8 cellular contexts compared by ENCODE assay signal in genomic region chr11:120612363-120613263, GRCh38.
DNase-seq lines count a peak whose midpoint lies in the region; ATAC-seq lines count a peak whose summit lies in the region.

No MANE protein-coding gene starts in this region.

- intact Hi-C loops in left ventricle myocardium superior (cut with micrococcal nuclease): no loop called here

- peak; percentile 43 for DNase-seq in LoVo (ENCODE audit: low spot score)
- peak; percentile 70 for DNase-seq in left ventricle myocardium superior
- no peak for DNase-seq in globus pallidus (ENCODE audit: low spot score)
- no peak for DNase-seq in iPS-NIHi7 (ENCODE audit: extremely low spot score)
- no peak for DNase-seq in epidermal melanocyte (ENCODE audit: insufficient read length, low spot score)
- DNase-seq in DMS153 (lab: John Stamatoyannopoulos, UW): no peak

- ATAC-seq in GM18508 (IDR thresholded peaks at IDR 0.05; ENCODE audit: insufficient read depth, unreplicated experiment) (peak; percentile 83), GM21717 (IDR thresholded peaks at IDR 0.05; ENCODE audit: unreplicated experiment) (peak; percentile 89), left ventricle myocardium superior (peak; percentile 79)

Comparison
In these comparisons a context has a peak if more than half of its experiments do, and no peak if none do; other contexts are left out.
1. DNase-seq: peak in LoVo (single experiment) and left ventricle myocardium superior (single experiment); none in globus pallidus (single experiment), iPS-NIHi7 (single experiment), epidermal melanocyte (single experiment) and DMS153 (single experiment).
2. Peak in every context shown above with its lines, with median percentiles within 50 percentile points of each other: ATAC-seq.